18 cellular contexts compared by ENCODE assay signal in the genomic region with DNA sequence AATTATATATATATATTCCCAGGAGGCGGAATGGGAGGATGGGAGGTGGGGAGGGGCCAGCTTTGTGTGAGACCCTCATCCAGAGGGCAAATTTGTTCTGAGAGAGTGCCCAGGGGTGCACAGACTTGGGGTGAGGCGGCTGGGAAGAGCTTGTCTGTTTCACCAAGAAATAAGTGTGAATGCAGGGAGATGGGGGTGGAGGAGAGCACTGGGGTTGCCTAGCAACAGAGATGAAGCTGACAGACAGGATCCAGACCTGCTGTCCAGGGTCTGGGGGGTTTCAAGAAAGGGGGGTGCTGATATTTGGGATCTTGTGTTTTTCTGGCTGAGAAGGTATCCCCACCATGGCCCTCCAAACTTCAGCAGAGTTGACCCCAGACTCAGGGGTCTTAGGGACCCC. TPM values are rescaled to one million over a fixed set of nuclear protein-coding genes. Genes with fewer than 3 reads are reported as not detected.
DNase-seq lines count a peak whose midpoint lies in the region; ATAC-seq and TF ChIP-seq lines count a peak whose summit lies in the region.
"Had no signal": no experiment of that assay in that cellular context is flagged by ENCODE, and none has a peak within 500 bp of the region (broad histone marks: within the 10 kb centered on the region; RNA-seq: fewer than 3 reads in every experiment).

No MANE protein-coding gene starts in this region.

- H3K27me3 ChIP-seq in osteoblast (ENCODE audit: insufficient read depth, low read length), result peaks cover 18% of the 10 kb centered on the region

- no peaks in the 10 kb centered on the region for H3K9me3 ChIP-seq in osteoblast (ENCODE audit: low read depth, low read length)
- H3K9me3 ChIP-seq: A549, Caco-2, MG63, SJSA1 had no signal

- peak; percentile 5 for DNase-seq in NCI-H510A treated with DMSO at 0.1 percent for 48 hours (lab: John Stamatoyannopoulos, UW)
- DNase-seq in NCI-H510A (lab: John Stamatoyannopoulos, UW), result no peak
- DNase-seq in DMS 273 treated with DMSO at 0.1 percent for 48 hours (lab: John Stamatoyannopoulos, UW), result peak; percentile 11
- peak; percentile 36 for DNase-seq in osteoblast (ENCODE audit: insufficient read length, low spot score, missing footprints)
- no peak for DNase-seq in nephron progenitor cell
- DNase-seq: Caco-2; CD4-positive, CD25-positive, alpha-beta regulatory T cell; Karpas-422; MG63; NCI-H1105; NCI-H1694; NCI-H2107; NCI-H446; NCI-H82 had no signal

- H3K4me3 Mint-ChIP-seq in brain (peak overlapping the region in 3 of 5 experiments; percentile 22 to 72 (median 33)), nephron progenitor cell (no peak overlapping the region)
- H3K4me3 Mint-ChIP-seq: CD4-positive, CD25-positive, alpha-beta regulatory T cell had no signal

- no peak overlapping the region for H3K4me3 ChIP-seq in osteoblast (ENCODE audit: insufficient read depth, low read length)
- H3K4me3 ChIP-seq: A549, MG63, SJSA1 had no signal

- H3K36me3 Mint-ChIP-seq in brain, result no peaks in the 10 kb centered on the region
- H3K36me3 Mint-ChIP-seq in nephron progenitor cell (ENCODE audit: low read depth), result no peaks in the 10 kb centered on the region
- H3K36me3 Mint-ChIP-seq: CD4-positive, CD25-positive, alpha-beta regulatory T cell had no signal

- H3K27ac ChIP-seq in osteoblast (ENCODE audit: low read depth, low read length), result no peak overlapping the region
- H3K27ac ChIP-seq: A549, SJSA1 had no signal

- peaks cover 46% of the 10 kb centered on the region for H3K4me1 Mint-ChIP-seq in brain
- peaks cover 65% of the 10 kb centered on the region for H3K4me1 Mint-ChIP-seq in nephron progenitor cell
- H3K4me1 Mint-ChIP-seq: CD4-positive, CD25-positive, alpha-beta regulatory T cell had no signal

- no peak overlapping the region for H3K4me2 ChIP-seq in osteoblast (ENCODE audit: insufficient read depth, low read length)
- H3K4me2 ChIP-seq: A549 had no signal

- no peak overlapping the region for H2AFZ ChIP-seq in osteoblast (ENCODE audit: low read length)

- no peaks in the 10 kb centered on the region for H3K27me3 Mint-ChIP-seq in brain
- H3K27me3 Mint-ChIP-seq in nephron progenitor cell (ENCODE audit: low read depth, poor library complexity), result peaks cover 35% of the 10 kb centered on the region

- no peak for ATAC-seq in GM21786 (IDR thresholded peaks at IDR 0.05; ENCODE audit: unreplicated experiment)
- ATAC-seq: A549 had no signal

- no peaks in the 10 kb centered on the region for H3K36me3 ChIP-seq in osteoblast (ENCODE audit: insufficient read depth, low read length)
- H3K36me3 ChIP-seq: MG63, SJSA1 had no signal

- peak overlapping the region in 3 of 5 experiments; percentile 31 to 94 (median 70) for H3K27ac Mint-ChIP-seq in brain
- no peak overlapping the region for H3K27ac Mint-ChIP-seq in nephron progenitor cell
- H3K27ac Mint-ChIP-seq: CD4-positive, CD25-positive, alpha-beta regulatory T cell had no signal

- H3K79me2 ChIP-seq in osteoblast (ENCODE audit: insufficient read depth, low read length), result no peaks in the 10 kb centered on the region

- TF ChIP-seq CTCF in brain (conservative IDR thresholded peaks at IDR 0.05) (no peak), osteoblast (IDR thresholded peaks at IDR 0.05; ENCODE audit: extremely low read depth, low read depth, low read length) (no peak), nephron progenitor cell (IDR thresholded peaks at IDR 0.05) (no peak)

- H3K4me1 ChIP-seq in osteoblast (ENCODE audit: insufficient read depth, low read length), result no peaks in the 10 kb centered on the region
- H3K4me1 ChIP-seq: SJSA1 had no signal

- H4K20me1 ChIP-seq in osteoblast (ENCODE audit: insufficient read depth, low read length), result no peaks in the 10 kb centered on the region

- H3K9me3 Mint-ChIP-seq in brain (peaks cover 0 to 3% (median 0%) of the 10 kb centered on the region in 5 experiments), nephron progenitor cell (no peaks in the 10 kb centered on the region)

RNA-seq across cellular contexts. Expression of gene TNFAIP8L1, which starts 18.6 kb away (rescaled TPM):
- polyA plus RNA-seq in brain (ENCODE audit: insufficient read depth, low read depth, low replicate concordance), result 38.6 TPM
- 1.8 TPM in 2 replicates for total RNA-seq in osteoblast

RNA-seq across cellular contexts. Expression of gene MYDGF, which starts 49.5 kb away (rescaled TPM):
- 87.7 TPM for polyA plus RNA-seq in brain (ENCODE audit: insufficient read depth, low read depth, low replicate concordance)
- total RNA-seq in osteoblast, result 152 and 161 TPM in 2 replicates

Comparison
In these comparisons a context has a peak if more than half of its experiments do, and no peak if none do; other contexts are left out.
1. DNase-seq: peak in NCI-H510A treated with DMSO at 0.1 percent for 48 hours (single experiment), DMS 273 treated with DMSO at 0.1 percent for 48 hours (single experiment) and osteoblast (single experiment); none in NCI-H510A (single experiment) and nephron progenitor cell (single experiment).